ENCODE assay signal across 1 cellular context in genomic region chr6:35092362-35093117, GRCh38.
TF ChIP-seq lines count a peak whose summit lies in the region.

No MANE protein-coding gene starts in this region.

TF ChIP-seq in WTC11, 78 proteins besides CTCF, POLR2A, EP300 and RAD21 (continued from another document):
- TF ChIP-seq ARID4B (CRISPR knock-in tag; IDR thresholded peaks at IDR 0.05; ENCODE audit: borderline replicate concordance): no peak
